ENCODE assay signal across 1 cellular context in genomic region chr5:176237971-176238644, GRCh38.
TF ChIP-seq lines count a peak whose summit lies in the region.
"Not testable (repeated sequence)": the region's sequence is repeated elsewhere in the genome, so short reads cannot be mapped to it uniquely, and the experiment has no call there.

Gene SIMC1, plus strand, starts transcription at chr5:176238424. Its CDS starts 85 bp downstream, at chr5:176238509.

TF ChIP-seq in K562, 482 proteins besides CTCF, POLR2A, EP300 and RAD21 (continued from another document):
- TF ChIP-seq MGA (IDR thresholded peaks at IDR 0.05) (peak; percentile 43; the same call in 1 of the 2 replicates), CXXC5 (CRISPR knock-in tag; IDR thresholded peaks at IDR 0.05) (peak; percentile 72), ZFX (CRISPR knock-in tag; IDR thresholded peaks at IDR 0.05) (peak; percentile 54), TFAP4 (CRISPR knock-in tag; IDR thresholded peaks at IDR 0.05; ENCODE audit: borderline replicate concordance) (peak; percentile 20; the same call in 1 of the 2 replicates), NR2C2 (tag; IDR thresholded peaks at IDR 0.05) (peak; percentile 39)
- not testable (repeated sequence) for TF ChIP-seq NR2C2 (CRISPR knock-in tag; IDR thresholded peaks at IDR 0.05)
